23 cellular contexts compared by ENCODE assay signal in the genomic region with DNA sequence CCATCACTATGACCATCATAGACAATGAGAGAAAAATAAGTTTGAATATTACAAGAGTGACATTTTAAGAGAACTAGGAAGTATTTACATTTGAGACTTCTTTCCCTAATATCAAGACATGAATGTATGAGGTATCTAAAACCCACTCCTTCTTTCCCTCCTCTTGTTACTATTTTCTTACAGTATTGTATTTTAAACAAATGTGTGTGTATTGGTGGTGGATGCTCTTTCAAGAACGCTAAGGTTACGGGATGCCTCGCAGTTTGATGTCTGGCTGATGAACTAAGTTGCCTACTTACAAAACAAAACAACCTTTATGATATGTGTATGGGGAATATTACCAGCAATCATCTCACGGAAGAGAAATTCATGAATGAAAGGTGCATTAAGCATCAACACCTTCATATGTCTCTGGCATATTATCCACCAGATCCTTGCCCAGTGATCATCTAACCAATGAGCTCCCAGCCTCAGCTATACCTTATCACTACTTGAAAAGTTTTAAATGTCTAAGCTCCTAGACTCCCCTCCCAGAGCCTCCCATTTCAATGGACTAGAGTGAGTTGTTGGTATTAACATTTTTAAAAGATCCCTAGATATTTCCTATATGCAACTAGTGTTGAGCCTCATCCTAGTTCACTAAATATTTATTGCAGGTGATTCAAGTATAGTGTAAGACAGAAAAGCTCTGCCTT. TPM values are rescaled to one million over a fixed set of nuclear protein-coding genes. Genes with fewer than 3 reads are reported as not detected.
"Had no signal": no experiment of that assay in that cellular context is flagged by ENCODE, and none has a peak within 500 bp of the region (broad histone marks: within the 10 kb centered on the region; RNA-seq: fewer than 3 reads in every experiment).

No MANE protein-coding gene starts in this region.

- H3K27ac ChIP-seq: dorsolateral prefrontal cortex, gastroesophageal sphincter, left ventricle myocardium inferior, lower lobe of right lung, pancreas had no signal

- ATAC-seq: gastroesophageal sphincter, left cardiac atrium, pancreas, right cardiac atrium had no signal

- DNase-seq: cortex of kidney; dorsolateral prefrontal cortex; effector memory CD4-positive, alpha-beta T cell; immature natural killer cell; kidney; left cardiac atrium; left ventricle myocardium inferior; lower lobe of right lung; mesenchymal stem cell; midbrain; naive B cell; occipital lobe; pancreas; right cardiac atrium; small intestine; stimulated activated CD4-positive, alpha-beta T cell treated with anti-CD3 and anti-CD28 coated beads, Interleukin-12 subunit alpha, Interleukin-12 subunit beta, amount 100 ng/mL, for 4 hours; stimulated activated CD4-positive, alpha-beta T cell treated with anti-CD3 and anti-CD28 coated beads, Interleukin-2, amount 100 ng/mL, for 48 hours; stimulated activated naive CD4-positive, alpha-beta T cell treated with Interleukin-2 at 50 U/mL for 16 hours; trophoblast cell had no signal

- FAIRE-seq: endometrium, kidney, pancreas, small intestine had no signal

- H3K4me1 ChIP-seq: gastroesophageal sphincter, left ventricle myocardium inferior, lower lobe of right lung, pancreas had no signal

- H3K36me3 ChIP-seq: gastroesophageal sphincter, left ventricle myocardium inferior, lower lobe of right lung, pancreas had no signal

- H3K27me3 ChIP-seq: gastroesophageal sphincter, pancreas had no signal

- H3K9me3 ChIP-seq: gastroesophageal sphincter, lower lobe of right lung, pancreas had no signal

- H3K4me3 ChIP-seq: dorsolateral prefrontal cortex, gastroesophageal sphincter, left ventricle myocardium inferior, lower lobe of right lung, pancreas had no signal

RNA-seq across cellular contexts. Expression of a gene that starts 10.6 kb away (rescaled TPM):
- total RNA-seq: chondrocyte, fibroblast of villous mesenchyme, occipital lobe had no signal
